1 cellular context compared by ENCODE assay signal in genomic region chr12:8818526-8818925, GRCh38.
TF ChIP-seq lines count a peak whose summit lies in the region.

No MANE protein-coding gene starts in this region.

TF ChIP-seq in H1, 55 proteins besides CTCF, POLR2A, EP300 and RAD21:
- TF ChIP-seq RFX5 (IDR thresholded peaks at IDR 0.05; ENCODE audit: borderline replicate concordance, low read depth, low read length) (no peak), YY1 (IDR thresholded peaks at IDR 0.05; ENCODE audit: low read depth, low read length) (no peak), GABPA (IDR thresholded peaks at IDR 0.05; ENCODE audit: borderline replicate concordance, insufficient read depth, low read length) (no peak), SIX5 (IDR thresholded peaks at IDR 0.05; ENCODE audit: low read depth, low read length) (no peak), HDAC6 (IDR thresholded peaks at IDR 0.05; ENCODE audit: low read depth, low read length) (no peak), POLR2AphosphoS5 (IDR thresholded peaks at IDR 0.05; ENCODE audit: low read depth, low read length) (no peak), BACH1 (IDR thresholded peaks at IDR 0.05; ENCODE audit: low read length) (no peak), SIRT6 (IDR thresholded peaks at IDR 0.05; ENCODE audit: low read length) (no peak), JUN (IDR thresholded peaks at IDR 0.05; ENCODE audit: low read depth, low read length) (no peak), HDAC2 (IDR thresholded peaks at IDR 0.05; ENCODE audit: borderline replicate concordance in 1 of 2, low read depth in 2 of 2, low read length in 2 of 2) (0 out of 4 replicates have a peak, but pooled peaks of 1 of the 2 experiments have one; percentile 40), POU5F1 (IDR thresholded peaks at IDR 0.05; ENCODE audit: low read depth, low read length) (no peak), ATF2 (IDR thresholded peaks at IDR 0.05; ENCODE audit: low read length) (no peak), MAX (IDR thresholded peaks at IDR 0.05) (0 out of 2 replicates have a peak, but pooled peaks have one; percentile 35), EZH2 (IDR thresholded peaks at IDR 0.05; ENCODE audit: low read depth, low read length, severe bottlenecking) (no peak), KDM1A (IDR thresholded peaks at IDR 0.05; ENCODE audit: borderline replicate concordance, low read length) (peak; percentile 77), JUND (IDR thresholded peaks at IDR 0.05; ENCODE audit: low read length) (no peak), TEAD4 (IDR thresholded peaks at IDR 0.05; ENCODE audit: low read depth, low read length) (no peak)
